Comparison of ENCODE assay signal across 12 cellular contexts in genomic region chr6:151276112-151276745, GRCh38. TPM values are rescaled to one million over a fixed set of nuclear protein-coding genes. Genes with fewer than 3 reads are reported as not detected.
A peak's percentile ranks its signal among the peaks of the same experiment; 100 is the strongest.
DNase-seq lines count a peak whose midpoint lies in the region; ATAC-seq, FAIRE-seq and TF ChIP-seq lines count a peak whose summit lies in the region.
"Had no signal": no experiment of that assay in that cellular context is flagged by ENCODE, and none has a peak within 500 bp of the region (broad histone marks: within the 10 kb centered on the region; RNA-seq: fewer than 3 reads in every experiment).

No MANE protein-coding gene starts in this region.

- H3K9ac ChIP-seq in skeletal muscle satellite cell (ENCODE audit: low read depth, low read length), result peak overlapping the region; percentile 9

- FAIRE-seq in bronchial epithelial cell (lab: Jason Lieb, UNC) (no peak), H54 (lab: Jason Lieb, UNC) (no peak)

- H3K27me3 ChIP-seq in H7 (ENCODE audit: control insufficient read depth, insufficient read depth, low read length), result no peaks in the 10 kb centered on the region
- no peaks in the 10 kb centered on the region for H3K27me3 ChIP-seq in bronchial epithelial cell (ENCODE audit: control insufficient read depth, insufficient read depth, low read length)
- no peaks in the 10 kb centered on the region for H3K27me3 ChIP-seq in skeletal muscle satellite cell (ENCODE audit: control insufficient read depth, insufficient read depth, low read length)
- H3K27me3 ChIP-seq: body of pancreas, SJSA1 had no signal

- TF ChIP-seq POLR2A in H54 (IDR thresholded peaks at IDR 0.05; ENCODE audit: low read depth, low read length), result no peak

- ATAC-seq in left ventricle myocardium superior (peak; percentile 86), GM18867 (IDR thresholded peaks at IDR 0.05; ENCODE audit: unreplicated experiment) (no peak)
- no peak for ATAC-seq in activated naive CD4-positive, alpha-beta T cell treated with anti-CD3 and anti-CD28 coated beads, Interleukin-2, amount 50 U/mL, for 72 hours
- ATAC-seq: body of pancreas; stimulated activated effector memory CD8-positive, alpha-beta T cell treated with anti-CD3 and anti-CD28 coated beads, Interleukin-12 subunit alpha, Interleukin-12 subunit beta, amount 100 ng/mL, for 72 hours had no signal

- intact Hi-C loops in left ventricle myocardium superior (cut with micrococcal nuclease), result no loop called here

- no peaks in the 10 kb centered on the region for H3K9me3 Mint-ChIP-seq in activated naive CD4-positive, alpha-beta T cell treated with anti-CD3 and anti-CD28 coated beads, Interleukin-2, amount 50 U/mL, for 72 hours
- H3K9me3 Mint-ChIP-seq: stimulated activated effector memory CD8-positive, alpha-beta T cell treated with anti-CD3 and anti-CD28 coated beads, Interleukin-12 subunit alpha, Interleukin-12 subunit beta, amount 100 ng/mL, for 72 hours had no signal

- peaks cover 14% of the 10 kb centered on the region for H3K4me1 ChIP-seq in skeletal muscle satellite cell (ENCODE audit: control insufficient read depth, insufficient read depth, low read length)
- H3K4me1 ChIP-seq: body of pancreas, SJSA1 had no signal

- peak; percentile 55 for DNase-seq in H7
- peak; percentile 83 for DNase-seq in bronchial epithelial cell (ENCODE audit: low read depth)
- peak; percentile 57 for DNase-seq in left ventricle myocardium superior
- no peak for DNase-seq in activated naive CD4-positive, alpha-beta T cell treated with anti-CD3 and anti-CD28 coated beads, Interleukin-2, amount 50 U/mL, for 72 hours (ENCODE audit: low spot score in 2 of 2)
- DNase-seq in NK-92 (lab: John Stamatoyannopoulos, UW; ENCODE audit: unreplicated experiment), result no peak
- no peak for DNase-seq in H54 (ENCODE audit: insufficient read length, low spot score)
- DNase-seq: body of pancreas had no signal

- H3K36me3 ChIP-seq in H7 (replicated peaks; ENCODE audit: control insufficient read depth, insufficient read depth, low read length), result no peaks in the 10 kb centered on the region
- no peaks in the 10 kb centered on the region for H3K36me3 ChIP-seq in bronchial epithelial cell (ENCODE audit: control insufficient read depth, insufficient read depth, low read length)
- H3K36me3 ChIP-seq in skeletal muscle satellite cell (ENCODE audit: insufficient read depth, low read length), result peaks cover 2% of the 10 kb centered on the region
- H3K36me3 ChIP-seq: SJSA1 had no signal

- no peak overlapping the region for H3K27ac Mint-ChIP-seq in activated naive CD4-positive, alpha-beta T cell treated with anti-CD3 and anti-CD28 coated beads, Interleukin-2, amount 50 U/mL, for 72 hours
- H3K27ac Mint-ChIP-seq: stimulated activated effector memory CD8-positive, alpha-beta T cell treated with anti-CD3 and anti-CD28 coated beads, Interleukin-12 subunit alpha, Interleukin-12 subunit beta, amount 100 ng/mL, for 72 hours had no signal

- TF ChIP-seq CTCF in bronchial epithelial cell (IDR thresholded peaks at IDR 0.05; ENCODE audit: insufficient read depth, low read length, severe bottlenecking), result peak; percentile 17

- no peaks in the 10 kb centered on the region for H3K9me3 ChIP-seq in skeletal muscle satellite cell (replicated peaks; ENCODE audit: low read length)
- H3K9me3 ChIP-seq: body of pancreas, SJSA1 had no signal

- H3K36me3 Mint-ChIP-seq in activated naive CD4-positive, alpha-beta T cell treated with anti-CD3 and anti-CD28 coated beads, Interleukin-2, amount 50 U/mL, for 72 hours, result no peaks in the 10 kb centered on the region
- H3K36me3 Mint-ChIP-seq: stimulated activated effector memory CD8-positive, alpha-beta T cell treated with anti-CD3 and anti-CD28 coated beads, Interleukin-12 subunit alpha, Interleukin-12 subunit beta, amount 100 ng/mL, for 72 hours had no signal

- H3K4me2 ChIP-seq in skeletal muscle satellite cell (ENCODE audit: low read length), result peak overlapping the region; percentile 19

- H3K4me3 ChIP-seq in H7 (ENCODE audit: insufficient read depth, low read depth, low read length) (no peak overlapping the region), bronchial epithelial cell (ENCODE audit: low read depth, low read length) (no peak overlapping the region), skeletal muscle satellite cell (ENCODE audit: low read length) (no peak overlapping the region)
- H3K4me3 ChIP-seq: body of pancreas, SJSA1, skin epidermis had no signal

RNA-seq across cellular contexts. Expression of gene AKAP12, which starts 36.5 kb away (rescaled TPM):
- total RNA-seq in H7 (2014; rRNA removed; shearing (Covaris generic)), result 33.7 and 50.7 TPM in 2 replicates
- total RNA-seq in bronchial epithelial cell, result 5.0 and 15.0 TPM in 2 replicates
- total RNA-seq in left ventricle myocardium superior, result 15.1 TPM
- 146 and 264 TPM in 2 replicates for total RNA-seq in skeletal muscle satellite cell (2012; rRNA removed)
- 1 to 10 TPM in 1 of 2 donors, under 1 TPM in 1; 0.36 to 1.4 TPM for total RNA-seq in activated naive CD4-positive, alpha-beta T cell treated with anti-CD3 and anti-CD28 coated beads, Interleukin-2, amount 50 U/mL, for 72 hours

Comparison
In these comparisons a context has a peak if more than half of its experiments do, and no peak if none do; other contexts are left out.
1. DNase-seq: peak in H7 (single experiment), bronchial epithelial cell (single experiment) and left ventricle myocardium superior (single experiment); none in activated naive CD4-positive, alpha-beta T cell treated with anti-CD3 and anti-CD28 coated beads, Interleukin-2, amount 50 U/mL, for 72 hours (0 of 2), NK-92 (single experiment) and H54 (single experiment).